ENCODE assay signal across 8 cellular contexts in the genomic region with DNA sequence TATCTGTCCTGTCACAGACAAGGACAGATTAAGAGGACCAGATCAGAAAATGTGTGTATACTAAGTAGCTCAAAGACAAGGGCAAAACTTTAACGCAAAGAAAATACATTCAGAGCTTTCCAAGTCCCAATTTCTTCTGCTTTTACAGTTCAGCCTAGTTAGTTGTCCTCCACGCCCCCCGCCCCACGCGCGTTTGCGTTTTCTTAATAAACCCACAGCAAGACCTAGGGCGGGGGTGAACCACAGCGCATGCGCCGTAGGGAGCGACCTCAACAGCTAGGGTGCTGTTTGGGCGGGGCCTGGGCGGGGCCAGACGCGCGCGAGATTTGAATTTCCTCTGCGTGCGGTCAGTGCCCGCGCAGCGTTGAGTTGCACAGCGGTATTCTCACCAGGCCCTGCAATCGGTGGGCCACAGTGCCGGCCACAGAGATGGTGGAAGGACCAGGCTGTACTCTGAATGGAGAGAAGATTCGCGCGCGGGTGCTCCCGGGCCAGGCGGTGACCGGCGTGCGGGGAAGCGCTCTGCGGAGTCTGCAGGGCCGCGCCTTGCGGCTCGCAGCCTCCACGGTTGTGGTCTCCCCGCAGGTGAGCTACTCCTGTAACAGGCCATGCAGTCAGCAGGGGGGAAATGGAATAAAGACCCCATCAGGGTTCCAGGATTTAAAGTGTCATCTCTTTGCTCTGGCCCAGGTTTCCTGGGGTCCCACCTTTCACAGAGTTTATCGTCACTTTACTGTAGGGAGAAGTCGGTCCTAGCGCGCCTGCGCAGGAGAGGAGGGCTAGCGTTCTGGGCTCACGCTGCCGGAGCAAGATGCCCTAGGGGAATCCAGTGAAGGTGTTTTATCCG. TPM values are rescaled to one million over a fixed set of nuclear protein-coding genes. Genes with fewer than 3 reads are reported as not detected.
A peak's percentile ranks its signal among the peaks of the same experiment; 100 is the strongest.
DNase-seq lines count a peak whose midpoint lies in the region; ATAC-seq, FAIRE-seq and TF ChIP-seq lines count a peak whose summit lies in the region.

A gene with protein sequence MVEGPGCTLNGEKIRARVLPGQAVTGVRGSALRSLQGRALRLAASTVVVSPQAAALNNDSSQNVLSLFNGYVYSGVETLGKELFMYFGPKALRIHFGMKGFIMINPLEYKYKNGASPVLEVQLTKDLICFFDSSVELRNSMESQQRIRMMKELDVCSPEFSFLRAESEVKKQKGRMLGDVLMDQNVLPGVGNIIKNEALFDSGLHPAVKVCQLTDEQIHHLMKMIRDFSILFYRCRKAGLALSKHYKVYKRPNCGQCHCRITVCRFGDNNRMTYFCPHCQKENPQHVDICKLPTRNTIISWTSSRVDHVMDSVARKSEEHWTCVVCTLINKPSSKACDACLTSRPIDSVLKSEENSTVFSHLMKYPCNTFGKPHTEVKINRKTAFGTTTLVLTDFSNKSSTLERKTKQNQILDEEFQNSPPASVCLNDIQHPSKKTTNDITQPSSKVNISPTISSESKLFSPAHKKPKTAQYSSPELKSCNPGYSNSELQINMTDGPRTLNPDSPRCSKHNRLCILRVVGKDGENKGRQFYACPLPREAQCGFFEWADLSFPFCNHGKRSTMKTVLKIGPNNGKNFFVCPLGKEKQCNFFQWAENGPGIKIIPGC (plus strand): TSS at position 350 of the 847 bp plus-strand sequence. CDS start 80 bp downstream, at position 430.

- H3K36me3 Mint-ChIP-seq in Caco-2 (ENCODE audit: insufficient read depth, unreplicated experiment), result no peaks in the 10 kb centered on the region

- peak; percentile 86 to 91 for DNase-seq in Caco-2
- DNase-seq in HT1080 (ENCODE audit: low read depth), result peak; percentile 85
- peak; percentile 91 for DNase-seq in NOMO-1 treated with dmso at 0.1 percent for 144 hours (lab: John Stamatoyannopoulos, UW; ENCODE audit: unreplicated experiment)
- DNase-seq in activated CD8-positive, alpha-beta memory T cell treated with anti-CD3 and anti-CD28 coated beads for 48 hours (ENCODE audit: low read depth in 2 of 3, low spot score in 2 of 3), result peak; percentile 86 to 97 (median 92)
- peak; percentile 90 for DNase-seq in endothelial cell of umbilical vein (ENCODE audit: low read depth, low spot score)
- peak; percentile 82 for DNase-seq in middle frontal gyrus (ENCODE audit: extremely low spot score, low spot score)
- DNase-seq in stimulated activated CD8-positive, alpha-beta memory T cell treated with anti-CD3 and anti-CD28 coated beads, Interleukin-2, amount 100 ng/mL, for 1 hour (ENCODE audit: low read depth in 2 of 2), result peak; percentile 93

- CTCF ChIA-PET in Caco-2 (lab: Charles Lee), result interaction anchor here (0.5 to 1.1 kb wide), 5 partner anchors 60 to 1439 kb away, joined by 3 to 4 read pairs (median 3); no protein-coding TSS in a partner anchor
- CTCF ChIA-PET in endothelial cell of umbilical vein (lab: Charles Lee), result interaction anchor here (0.7 to 3.8 kb wide), 7 partner anchors 8 to 262 kb away, joined by 3 to 13 read pairs (median 4); no protein-coding TSS in a partner anchor

- H3K27me3 ChIP-seq in Caco-2 (replicated peaks; ENCODE audit: control insufficient read depth, insufficient read depth, low read length) (no peaks in the 10 kb centered on the region), endothelial cell of umbilical vein (ENCODE audit: control insufficient read depth in 2 of 2, insufficient read depth in 2 of 2, low read length in 2 of 2) (no peaks in the 10 kb centered on the region)

- POLR2A ChIA-PET in Caco-2 (lab: Charles Lee), result interaction anchor here (0.6 to 1.5 kb wide), 7 partner anchors 8 to 145 kb away, joined by 3 to 17 read pairs (median 6); a partner anchor contains a TSS
- POLR2A ChIA-PET in endothelial cell of umbilical vein (lab: Charles Lee), result no interaction called here

- H3K4me3 ChIP-seq in Caco-2 (ENCODE audit: low read depth, low read length), result peak within 1 kb of the TSS; percentile 82
- peak within 1 kb of the TSS; percentile 66 to 97 (median 91) for H3K4me3 ChIP-seq in endothelial cell of umbilical vein (replicated peaks in 1 of 3; ENCODE audit: insufficient read depth in 1 of 3, low read depth in 1 of 3, low read length in 3 of 3)

- no peaks in the 10 kb centered on the region for H3K9me1 ChIP-seq in endothelial cell of umbilical vein (replicated peaks; ENCODE audit: control insufficient read depth, extremely low read depth, insufficient read depth, low read length)

- TF ChIP-seq POLR2A in endothelial cell of umbilical vein (IDR thresholded peaks at IDR 0.05; ENCODE audit: low read depth, low read length), result peak; percentile 65

- ATAC-seq in GM21367 (IDR thresholded peaks at IDR 0.05; ENCODE audit: unreplicated experiment), result peak; percentile 89

- dilution Hi-C loops in endothelial cell of umbilical vein (cut with MboI; ENCODE audit: extremely low pct_ligation_motif_present, low sequenced_read_pairs), result no loop called here

- peak within 1 kb of the TSS; percentile 96 for H3K4me2 ChIP-seq in endothelial cell of umbilical vein (ENCODE audit: insufficient read depth, low read length)

- peak within 1 kb of the TSS; percentile 91 for H3K9ac ChIP-seq in endothelial cell of umbilical vein (replicated peaks; ENCODE audit: extremely low read depth, insufficient read depth, low read length)

- TF ChIP-seq CTCF in Caco-2 (IDR thresholded peaks at IDR 0.05; ENCODE audit: insufficient read depth in 1 of 2, low read depth in 1 of 2, low read length in 1 of 2, severe bottlenecking in 1 of 2, unreplicated experiment in 1 of 2) (no peak), endothelial cell of umbilical vein (IDR thresholded peaks at IDR 0.05; ENCODE audit: extremely low read depth in 1 of 2, insufficient read depth in 1 of 2, low read depth in 1 of 2, low read length in 2 of 2) (no peak)

- peak; percentile 82 for FAIRE-seq in endothelial cell of umbilical vein (lab: Jason Lieb, UNC)

- H3K27ac ChIP-seq in endothelial cell of umbilical vein (ENCODE audit: insufficient read depth, low read depth, low read length), result peak within 1 kb of the TSS; percentile 46

- no peaks in the 10 kb centered on the region for H3K27me3 Mint-ChIP-seq in Caco-2 (ENCODE audit: insufficient read depth, unreplicated experiment)

- no peaks in the 10 kb centered on the region for H4K20me1 ChIP-seq in endothelial cell of umbilical vein (replicated peaks; ENCODE audit: control insufficient read depth, extremely low read depth, insufficient read depth, low read length)

- intact Hi-C loops in Caco-2 (cut with micrococcal nuclease; ENCODE audit: unreplicated experiment), result loop anchor here (5.0 kb wide), 1 partner anchor 133 kb away; a partner anchor contains a TSS
- intact Hi-C loops in endothelial cell of umbilical vein (cut with micrococcal nuclease), result loop anchor here (1.0 kb wide), 1 partner anchor 133 kb away; a partner anchor contains a TSS

- H3K36me3 ChIP-seq in Caco-2 (ENCODE audit: control insufficient read depth, insufficient read depth, low read length) (no peaks in the 10 kb centered on the region), endothelial cell of umbilical vein (ENCODE audit: control insufficient read depth in 2 of 2, extremely low read depth in 1 of 2, insufficient read depth in 2 of 2, low read length in 2 of 2) (no peaks in the 10 kb centered on the region)

- H3K9me3 Mint-ChIP-seq in Caco-2 (ENCODE audit: unreplicated experiment), result no peaks in the 10 kb centered on the region

- H3K4me1 Mint-ChIP-seq in Caco-2 (ENCODE audit: low read depth, unreplicated experiment), result no peaks in the 10 kb centered on the region

- H3K4me3 Mint-ChIP-seq in Caco-2 (ENCODE audit: unreplicated experiment), result peak within 1 kb of the TSS; percentile 86

- peaks cover 26% of the 10 kb centered on the region for H3K79me2 ChIP-seq in endothelial cell of umbilical vein (ENCODE audit: control insufficient read depth, insufficient read depth, low read length)

- H3K27ac Mint-ChIP-seq in Caco-2 (ENCODE audit: unreplicated experiment), result peak within 1 kb of the TSS; percentile 90

- TSS peak; percentile 70 for BruUV-seq in Caco-2 (replicated peaks; lab: Mats Ljungman, UMichigan)
- TSS peak; percentile 60 for BruUV-seq in endothelial cell of umbilical vein (replicated peaks; lab: Mats Ljungman, UMichigan)

- no peaks in the 10 kb centered on the region for H3K9me3 ChIP-seq in Caco-2
- no peaks in the 10 kb centered on the region for H3K9me3 ChIP-seq in endothelial cell of umbilical vein (replicated peaks; ENCODE audit: control insufficient read depth, insufficient read depth, low read length)

- peak within 1 kb of the TSS; percentile 100 for H2AFZ ChIP-seq in endothelial cell of umbilical vein (ENCODE audit: low read depth, low read length)

- H3K4me1 ChIP-seq in Caco-2, result peaks cover 8% of the 10 kb centered on the region; the same call in 1 of the 2 replicates
- H3K4me1 ChIP-seq in endothelial cell of umbilical vein (ENCODE audit: control insufficient read depth, extremely low read depth, insufficient read depth, low read length), result peaks cover 10% of the 10 kb centered on the region

TF ChIP-seq in endothelial cell of umbilical vein, 7 proteins besides CTCF, POLR2A, EP300 and RAD21:
- peak; percentile 73 for TF ChIP-seq POLR2AphosphoS5 (IDR thresholded peaks at IDR 0.05; ENCODE audit: insufficient read depth, low read depth, low read length)
- TF ChIP-seq, protein P1, sequence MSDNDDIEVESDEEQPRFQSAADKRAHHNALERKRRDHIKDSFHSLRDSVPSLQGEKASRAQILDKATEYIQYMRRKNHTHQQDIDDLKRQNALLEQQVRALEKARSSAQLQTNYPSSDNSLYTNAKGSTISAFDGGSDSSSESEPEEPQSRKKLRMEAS (IDR thresholded peaks at IDR 0.05; ENCODE audit: insufficient read depth, insufficient read length), result peak; percentile 59
- no peak for TF ChIP-seq FOS (IDR thresholded peaks at IDR 0.05; ENCODE audit: borderline replicate concordance, insufficient read depth, low read length)

RNA-seq across cellular contexts. Expression of the gene that starts here (rescaled TPM):
- total RNA-seq in Caco-2 (2022) (8.0 and 8.5 TPM in 2 replicates), endothelial cell of umbilical vein (6.9 and 8.2 TPM in 2 replicates)
- total RNA-seq in HT1080 (2014; rRNA removed; shearing (Covaris generic)), result 12.6 and 13.1 TPM in 2 replicates
- 10.6 and 11.7 TPM in 2 replicates for polyA plus RNA-seq in HT1080 (2015; cell fraction: cytosol; rRNA removed)
- 19.2 and 21.1 TPM in 2 replicates for polyA plus RNA-seq in HT1080 (2015; cell fraction: nucleus; rRNA removed)
- polyA plus RNA-seq in endothelial cell of umbilical vein, result 3.2 and 3.7 TPM in 2 replicates
- 5.3 and 5.9 TPM in 2 replicates for polyA plus RNA-seq in endothelial cell of umbilical vein (2011; cell fraction: cytosol; rRNA removed)
- 7.1 and 10.0 TPM in 2 replicates for polyA plus RNA-seq in endothelial cell of umbilical vein (2011; cell fraction: nucleus; rRNA removed)
- 2.2 and 5.6 TPM in 2 replicates for polyA plus RNA-seq in endothelial cell of umbilical vein (2012)
- polyA minus RNA-seq in endothelial cell of umbilical vein, result 5.2 and 5.6 TPM in 2 replicates
- polyA minus RNA-seq in endothelial cell of umbilical vein (2011; cell fraction: cytosol; rRNA and poly(A)+ RNA removed), result 7.8 TPM
- 7.4 and 13.4 TPM in 2 replicates for polyA minus RNA-seq in endothelial cell of umbilical vein (2011; cell fraction: nucleus; rRNA and poly(A)+ RNA removed)

Comparison
In these comparisons a context has a peak if more than half of its experiments do, and no peak if none do; other contexts are left out.
1. Peak in every context shown above with its lines: DNase-seq, ATAC-seq, H3K4me3 ChIP-seq and H3K27ac ChIP-seq.